In the genomic region with DNA sequence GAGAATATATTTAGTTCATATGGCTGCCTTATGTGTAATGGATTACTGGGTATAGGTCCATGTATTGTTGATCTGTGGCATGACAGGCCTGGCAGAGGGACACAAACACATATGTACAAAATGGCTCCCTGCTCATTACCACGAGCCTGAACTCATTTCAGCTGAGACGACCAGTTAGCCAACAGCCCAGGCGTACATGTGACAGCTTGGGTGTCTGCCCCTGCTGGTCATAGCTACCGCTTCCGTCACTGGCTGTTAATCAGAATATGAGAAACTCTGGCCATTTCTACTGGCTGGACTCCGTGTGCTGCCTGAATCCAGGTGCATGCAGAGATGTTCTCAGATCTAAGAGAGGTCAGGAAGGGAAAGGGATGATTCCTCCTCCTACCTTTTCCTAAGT, we compare ENCODE assay signal across 19 cellular contexts.
A peak's percentile ranks its signal among the peaks of the same experiment; 100 is the strongest.
DNase-seq lines count a peak whose midpoint lies in the region; ATAC-seq and TF ChIP-seq lines count a peak whose summit lies in the region.
"Had no signal": no experiment of that assay in that cellular context is flagged by ENCODE, and none has a peak within 500 bp of the region (broad histone marks: within the 10 kb centered on the region; RNA-seq: fewer than 3 reads in every experiment).

No MANE protein-coding gene starts in this region.

- H3K4me1 Mint-ChIP-seq in H9 (peaks cover 57 to 69% of the 10 kb centered on the region in 2 experiments), CD14-positive monocyte (peaks cover 7% of the 10 kb centered on the region)
- H3K4me1 Mint-ChIP-seq: activated CD4-positive, alpha-beta T cell treated with anti-CD3 and anti-CD28 coated beads, Interleukin-2, amount 10 ng/mL, durations not matched to agents 24 days and 14 days; naive thymus-derived CD4-positive, alpha-beta T cell had no signal

- no peak overlapping the region for H4K8ac ChIP-seq in H9 (replicated peaks; ENCODE audit: insufficient read length, low read depth, low read length)

- no peak overlapping the region for H3K4me2 ChIP-seq in H9 (ENCODE audit: insufficient read depth, insufficient read length, low read length)

- no CpG with 5 or more reads among the region's 6 CpGs for WGBS in H9 (ENCODE audit: extremely low coverage, insufficient read length, low lambda C conversion rate)

- H3T11ph ChIP-seq in H9 (ENCODE audit: low read length): no peak overlapping the region

- H3K18ac ChIP-seq in H9 (ENCODE audit: insufficient read length, low read depth, low read length): no peak overlapping the region

- no peaks in the 10 kb centered on the region for H3K27me3 ChIP-seq in H9 (ENCODE audit: insufficient read depth, low read length)
- H3K27me3 ChIP-seq in WERI-Rb-1 (ENCODE audit: insufficient read depth, low read depth, severe bottlenecking): no peaks in the 10 kb centered on the region
- H3K27me3 ChIP-seq: foreskin keratinocyte, SJCRH30 had no signal

- ATAC-seq in left ventricle myocardium superior: no peak
- ATAC-seq in sciatic nerve: peak; percentile 27
- ATAC-seq in HG02763 (IDR thresholded peaks at IDR 0.05; ENCODE audit: unreplicated experiment): no peak
- ATAC-seq in HG02885 (IDR thresholded peaks at IDR 0.05; ENCODE audit: poor library complexity, unreplicated experiment): no peak
- ATAC-seq: lower lobe of right lung; naive thymus-derived CD4-positive, alpha-beta T cell had no signal

- H3K27me3 Mint-ChIP-seq in H9 (ENCODE audit: low read depth) (no peaks in the 10 kb centered on the region), CD14-positive monocyte (ENCODE audit: low read depth in 3 of 3) (peaks cover 32 to 49% (median 47%) of the 10 kb centered on the region in 3 donors)
- H3K27me3 Mint-ChIP-seq: activated CD4-positive, alpha-beta T cell treated with anti-CD3 and anti-CD28 coated beads, Interleukin-2, amount 10 ng/mL, durations not matched to agents 24 days and 14 days had no signal

- in situ Hi-C loops in GM13976 (cut with MboI; ENCODE audit: low sequenced_read_pairs, unreplicated experiment): no loop called here

- H3K9ac ChIP-seq in H9 (ENCODE audit: extremely low read depth, insufficient read length, low read length): no peak overlapping the region

- no peak overlapping the region for H3K4me3 ChIP-seq in WERI-Rb-1 (ENCODE audit: low read depth, low read length)
- H3K4me3 ChIP-seq: lower lobe of right lung, SJCRH30 had no signal

- TF ChIP-seq CTCF in H9 (conservative IDR thresholded peaks at IDR 0.05) (0 out of 3 replicates have a peak, but pooled peaks have one; percentile 24), WERI-Rb-1 (IDR thresholded peaks at IDR 0.05; ENCODE audit: low read depth, low read length) (0 out of 2 replicates have a peak, but pooled peaks have one; percentile 18), CD14-positive monocyte (IDR thresholded peaks at IDR 0.05) (no peak), GM13976 (IDR thresholded peaks at IDR 0.05; ENCODE audit: borderline replicate concordance, control extremely low read depth, extremely low read depth, insufficient read depth, missing control alignments) (no peak)

- H3K27ac ChIP-seq in H9 (ENCODE audit: insufficient read length, low read depth, low read length): no peak overlapping the region
- no peak overlapping the region for H3K27ac ChIP-seq in WERI-Rb-1
- H3K27ac ChIP-seq: foreskin keratinocyte, lower lobe of right lung, SJCRH30 had no signal

- H3K27ac Mint-ChIP-seq in H9: peak overlapping the region in 2 of 3 experiments; percentile 31 to 53; a peak in 3 of 7 replicates
- no peak overlapping the region for H3K27ac Mint-ChIP-seq in CD14-positive monocyte
- H3K27ac Mint-ChIP-seq: activated CD4-positive, alpha-beta T cell treated with anti-CD3 and anti-CD28 coated beads, Interleukin-2, amount 10 ng/mL, durations not matched to agents 24 days and 14 days; naive thymus-derived CD4-positive, alpha-beta T cell had no signal

- H3K36me3 ChIP-seq in WERI-Rb-1: no peaks in the 10 kb centered on the region
- H3K36me3 ChIP-seq: lower lobe of right lung, SJCRH30 had no signal

- H3K56ac ChIP-seq in H9 (ENCODE audit: insufficient read length, low read depth, low read length): no peak overlapping the region

- no peak overlapping the region for H2BK15ac ChIP-seq in H9 (ENCODE audit: low read depth, low read length)

- H3K4me3 Mint-ChIP-seq in H9 (no peak overlapping the region), CD14-positive monocyte (peak overlapping the region in 1 of 2 donors; percentile 39)
- H3K4me3 Mint-ChIP-seq: activated CD4-positive, alpha-beta T cell treated with anti-CD3 and anti-CD28 coated beads, Interleukin-2, amount 10 ng/mL, durations not matched to agents 24 days and 14 days; naive thymus-derived CD4-positive, alpha-beta T cell had no signal

- no peaks in the 10 kb centered on the region for H4K20me1 ChIP-seq in H9 (ENCODE audit: control insufficient read depth, insufficient read depth, insufficient read length)

- DNase-seq in H9 (no peak), WERI-Rb-1 (no peak), left ventricle myocardium superior (peak; percentile 32), sciatic nerve (ENCODE audit: low spot score) (no peak), CD14-positive monocyte (ENCODE audit: low spot score) (no peak), GM13976 (ENCODE audit: low spot score) (no peak)
- DNase-seq: activated CD4-positive, alpha-beta T cell treated with anti-CD3 and anti-CD28 coated beads, Interleukin-2, amount 10 ng/mL, durations not matched to agents 24 days and 14 days; COR-L47; foreskin keratinocyte; lower lobe of right lung; MM.1S; naive thymus-derived CD4-positive, alpha-beta T cell; NCI-H187 treated with DMSO at 0.1 percent for 48 hours; NCI-H510A treated with DMSO at 0.1 percent for 48 hours; SJCRH30; stimulated activated naive CD4-positive, alpha-beta T cell treated with Interleukin-2 at 50 U/mL for 16 hours; T-helper 9 cell had no signal

- no peak overlapping the region for H2AK5ac ChIP-seq in H9 (ENCODE audit: insufficient read length, low read length)

- intact Hi-C loops in left ventricle myocardium superior (cut with micrococcal nuclease): loop anchor here (10.0 kb wide), 2 partner anchors 69 to 81 kb away; no protein-coding TSS in a partner anchor
- intact Hi-C loops in sciatic nerve (cut with DNase I): no loop called here
- intact Hi-C loops in CD14-positive monocyte (cut with micrococcal nuclease): no loop called here

- H2BK20ac ChIP-seq in H9 (ENCODE audit: low read depth, low read length, poor library complexity, severe bottlenecking): no peak overlapping the region

- H3K9me3 ChIP-seq in H9 (ENCODE audit: control insufficient read depth, low read depth, low read length) (no peaks in the 10 kb centered on the region), WERI-Rb-1 (ENCODE audit: severe bottlenecking) (no peaks in the 10 kb centered on the region)
- H3K9me3 ChIP-seq: lower lobe of right lung, SJCRH30 had no signal

- no peak overlapping the region for H2AFZ ChIP-seq in H9 (ENCODE audit: low read length)

- H3K9me3 Mint-ChIP-seq in H9: no peaks in the 10 kb centered on the region
- H3K9me3 Mint-ChIP-seq in CD14-positive monocyte: peaks cover 0 to 5% (median 0%) of the 10 kb centered on the region in 7 donors
- H3K9me3 Mint-ChIP-seq: activated CD4-positive, alpha-beta T cell treated with anti-CD3 and anti-CD28 coated beads, Interleukin-2, amount 10 ng/mL, durations not matched to agents 24 days and 14 days had no signal

- H3K36me3 Mint-ChIP-seq in H9 (ENCODE audit: insufficient read depth in 1 of 3, low read depth in 3 of 3) (no peaks in the 10 kb centered on the region), CD14-positive monocyte (no peaks in the 10 kb centered on the region)
- H3K36me3 Mint-ChIP-seq: naive thymus-derived CD4-positive, alpha-beta T cell had no signal

- no peak overlapping the region for H3K4ac ChIP-seq in H9 (ENCODE audit: low read depth, low read length)

- H3K23ac ChIP-seq in H9 (ENCODE audit: insufficient read length, low read depth, low read length): no peak overlapping the region

- no peak overlapping the region for H2BK12ac ChIP-seq in H9 (ENCODE audit: insufficient read length, low read depth, low read length)

- H2BK5ac ChIP-seq in H9 (ENCODE audit: insufficient read length, low read length): no peak overlapping the region

- H4K5ac ChIP-seq in H9 (ENCODE audit: insufficient read length, low read depth, low read length): no peak overlapping the region

- H3K23me2 ChIP-seq in H9 (ENCODE audit: insufficient read length, low read depth, low read length, poor library complexity, severe bottlenecking): no peaks in the 10 kb centered on the region

- H3K79me1 ChIP-seq in H9 (ENCODE audit: insufficient read depth, low read depth, low read length, poor library complexity, severe bottlenecking): peaks cover 8% of the 10 kb centered on the region

- no peak overlapping the region for H4K91ac ChIP-seq in H9 (ENCODE audit: insufficient read length, low read depth, low read length)

- no peak overlapping the region for H3K14ac ChIP-seq in H9 (ENCODE audit: insufficient read depth, low read length)

- H3K4me1 ChIP-seq in H9 (ENCODE audit: insufficient read depth, low read length): peaks cover 17% of the 10 kb centered on the region

- H2BK120ac ChIP-seq in H9 (ENCODE audit: low read depth, low read length, poor library complexity, severe bottlenecking): no peak overlapping the region

- peaks cover 10% of the 10 kb centered on the region; the same call in 1 of the 2 replicates for H3K79me2 ChIP-seq in H9 (ENCODE audit: insufficient read depth, low read length)

Comparison
In these comparisons a context has a peak if more than half of its experiments do, and no peak if none do; other contexts are left out.
1. H3K27ac Mint-ChIP-seq: peak in H9 (2 of 3); none in CD14-positive monocyte (0 of 7).
2. CTCF ChIP-seq: peak in H9 (single experiment) and WERI-Rb-1 (single experiment); none in CD14-positive monocyte (single experiment) and GM13976 (single experiment).